ENCODE assay signal across 16 cellular contexts in genomic region chr1:39988618-39989343, GRCh38. TPM values are rescaled to one million over a fixed set of nuclear protein-coding genes. Genes with fewer than 3 reads are reported as not detected.
DNase-seq lines count a peak whose midpoint lies in the region; ATAC-seq and TF ChIP-seq lines count a peak whose summit lies in the region.
"Had no signal": no experiment of that assay in that cellular context is flagged by ENCODE, and none has a peak within 500 bp of the region (broad histone marks: within the 10 kb centered on the region; RNA-seq: fewer than 3 reads in every experiment).

No MANE protein-coding gene starts in this region.

- no peaks in the 10 kb centered on the region for H3K36me3 ChIP-seq in Peyer's patch
- H3K36me3 ChIP-seq: ovary had no signal

- no peak for TF ChIP-seq CTCF in type B pancreatic cell (conservative IDR thresholded peaks at IDR 0.05)
- no peak for TF ChIP-seq CTCF in Peyer's patch (IDR thresholded peaks at IDR 0.05)

- H3K9me3 Mint-ChIP-seq in type B pancreatic cell: no peaks in the 10 kb centered on the region
- H3K9me3 Mint-ChIP-seq: naive B cell had no signal

- H3K4me3 Mint-ChIP-seq in type B pancreatic cell: peak overlapping the region; percentile 31
- H3K4me3 Mint-ChIP-seq: activated CD8-positive, alpha-beta T cell treated with anti-CD3 and anti-CD28 coated beads, Interleukin-2, amount 10 ng/mL, durations not matched to agents 7 days and 5 days; naive B cell; WTC11 had no signal

- no peaks in the 10 kb centered on the region for H3K27me3 ChIP-seq in Peyer's patch
- H3K27me3 ChIP-seq: ovary had no signal

- H3K27me3 Mint-ChIP-seq in type B pancreatic cell: no peaks in the 10 kb centered on the region
- H3K27me3 Mint-ChIP-seq: naive B cell had no signal

- no peaks in the 10 kb centered on the region for H3K36me3 Mint-ChIP-seq in type B pancreatic cell
- H3K36me3 Mint-ChIP-seq: naive B cell, WTC11 had no signal

- no peak for TF ChIP-seq POLR2A in Peyer's patch (IDR thresholded peaks at IDR 0.05)

- no peak for ATAC-seq in GM18517 (IDR thresholded peaks at IDR 0.05; ENCODE audit: unreplicated experiment)
- ATAC-seq: activated CD8-positive, alpha-beta T cell treated with anti-CD3 and anti-CD28 coated beads, Interleukin-2, amount 10 ng/mL, durations not matched to agents 7 days and 5 days; Right ventricle myocardium inferior; WTC11 had no signal

- no peaks in the 10 kb centered on the region for H3K9me3 ChIP-seq in Peyer's patch
- H3K9me3 ChIP-seq: ovary had no signal

- DNase-seq in NCI-H510A (lab: John Stamatoyannopoulos, UW) (peak; percentile 72), amniotic epithelial cell (ENCODE audit: low read depth) (peak; percentile 82), iris pigment epithelial cell (ENCODE audit: low read depth) (peak; percentile 72), type B pancreatic cell (ENCODE audit: extremely low spot score, unreplicated experiment) (no peak), Peyer's patch (no peak)
- no peak for DNase-seq in stimulated activated CD4-positive, alpha-beta T cell treated with anti-CD3 and anti-CD28 coated beads, Interleukin-4, amount 100 ng/mL, for 4 hours
- DNase-seq: activated CD8-positive, alpha-beta T cell treated with anti-CD3 and anti-CD28 coated beads, Interleukin-2, amount 10 ng/mL, durations not matched to agents 7 days and 5 days; activated naive CD4-positive, alpha-beta T cell treated with anti-CD3 and anti-CD28 coated beads, Interleukin-2, amount 50 U/mL, for 16 hours; activated T-cell treated with anti-CD3 and anti-CD28 coated beads, Interleukin-2, amount 50 U/mL, for 48 hours; GDM1; naive B cell; ovary; stimulated activated CD4-positive, alpha-beta T cell treated with anti-CD3 and anti-CD28 coated beads, Interleukin-4, amount 100 ng/mL, for 1 hour had no signal

- no peak overlapping the region for H3K27ac ChIP-seq in Peyer's patch
- H3K27ac ChIP-seq: ovary had no signal

- no peak overlapping the region for H3K4me3 ChIP-seq in Peyer's patch
- H3K4me3 ChIP-seq: ovary had no signal

- H3K4me1 Mint-ChIP-seq in type B pancreatic cell (ENCODE audit: unreplicated experiment): peaks cover 9% of the 10 kb centered on the region

- H3K27ac Mint-ChIP-seq in type B pancreatic cell: peak overlapping the region; percentile 66
- H3K27ac Mint-ChIP-seq: activated CD8-positive, alpha-beta T cell treated with anti-CD3 and anti-CD28 coated beads, Interleukin-2, amount 10 ng/mL, durations not matched to agents 7 days and 5 days; WTC11 had no signal

- no peaks in the 10 kb centered on the region for H3K4me1 ChIP-seq in Peyer's patch

RNA-seq across cellular contexts. Expression of gene MFSD2A, which starts 33.8 kb away (rescaled TPM):
- total RNA-seq in type B pancreatic cell (ENCODE audit: low replicate concordance) (6.1 and 7.3 TPM in 2 replicates), Peyer's patch (100 to 1,000 TPM in 2 of 4 donors, 10 to 100 TPM in 1, 1 to 10 TPM in 1; 6.6 to 239 (median 132) TPM)

RNA-seq across cellular contexts. Expression of gene CAP1, which starts 51.7 kb away (rescaled TPM):
- 210 and 274 TPM in 2 replicates for total RNA-seq in type B pancreatic cell (ENCODE audit: low replicate concordance)
- total RNA-seq in Peyer's patch: 100 to 1,000 TPM; 135 to 229 (median 182) TPM

Comparison
In these comparisons a context has a peak if more than half of its experiments do, and no peak if none do; other contexts are left out.
1. DNase-seq: peak in NCI-H510A (single experiment), amniotic epithelial cell (single experiment) and iris pigment epithelial cell (single experiment); none in type B pancreatic cell (single experiment), Peyer's patch (0 of 3) and stimulated activated CD4-positive, alpha-beta T cell treated with anti-CD3 and anti-CD28 coated beads, Interleukin-4, amount 100 ng/mL, for 4 hours (0 of 2).